1 cellular context compared by ENCODE assay signal in genomic region chr19:34171877-34172660, GRCh38.
TF ChIP-seq lines count a peak whose summit lies in the region.

TSS of gene LSM14A (plus strand) at chr19:34172504. CDS start at chr19:34172643, 139 bp downstream.

TF ChIP-seq in HepG2, 621 proteins besides CTCF, POLR2A, EP300 and RAD21 (continued from another document and continues in another):
- TF ChIP-seq IKZF4 (CRISPR knock-in tag; IDR thresholded peaks at IDR 0.05; ENCODE audit: borderline replicate concordance, low read depth, not compliant biosample characterization) (peak; percentile 35), PHF8 (CRISPR knock-in tag; IDR thresholded peaks at IDR 0.05) (peak; percentile 97), ZNF629 (CRISPR knock-in tag; conservative IDR thresholded peaks at IDR 0.05) (no peak), ZNF768 (CRISPR knock-in tag; IDR thresholded peaks at IDR 0.05) (peak; percentile 72; the same call in 1 of the 2 replicates), ZNF230 (CRISPR knock-in tag; IDR thresholded peaks at IDR 0.05) (peak; percentile 42; the same call in 1 of the 2 replicates), TGIF2 (CRISPR knock-in tag; IDR thresholded peaks at IDR 0.05) (peak; percentile 40; the same call in 1 of the 2 replicates), ZNF687 (CRISPR knock-in tag; IDR thresholded peaks at IDR 0.05) (peak; percentile 91), ZNF484 (CRISPR knock-in tag; IDR thresholded peaks at IDR 0.05; ENCODE audit: borderline replicate concordance, low read depth) (no peak), ISL2 (CRISPR knock-in tag; IDR thresholded peaks at IDR 0.05) (0 out of 2 replicates have a peak, but pooled peaks have one; percentile 25), HCFC1 (IDR thresholded peaks at IDR 0.05; ENCODE audit: low read depth, low read length) (0 out of 2 replicates have a peak, but pooled peaks have one; percentile 15), BORCS8-MEF2B (CRISPR knock-in tag; IDR thresholded peaks at IDR 0.05) (peak; percentile 63; the same call in 1 of the 2 replicates), ZNF562 (CRISPR knock-in tag; IDR thresholded peaks at IDR 0.05; ENCODE audit: borderline replicate concordance) (0 out of 2 replicates have a peak, but pooled peaks have one; percentile 60), RARG (CRISPR knock-in tag; IDR thresholded peaks at IDR 0.05; ENCODE audit: low read depth) (no peak), ATF2 (CRISPR knock-in tag; IDR thresholded peaks at IDR 0.05) (peak; percentile 36), ATF3 (CRISPR knock-in tag; IDR thresholded peaks at IDR 0.05) (peak; percentile 57), ATF7 (IDR thresholded peaks at IDR 0.05) (no peak), ATF7 (CRISPR knock-in tag; IDR thresholded peaks at IDR 0.05) (no peak), ZNF362 (CRISPR knock-in tag; IDR thresholded peaks at IDR 0.05; ENCODE audit: borderline replicate concordance) (0 out of 2 replicates have a peak, but pooled peaks have one; percentile 18), KLF6 (CRISPR knock-in tag; IDR thresholded peaks at IDR 0.05) (0 out of 2 replicates have a peak, but pooled peaks have one; percentile 68), KDM4B (CRISPR knock-in tag; IDR thresholded peaks at IDR 0.05) (peak; percentile 78), E2F2 (CRISPR knock-in tag; IDR thresholded peaks at IDR 0.05; ENCODE audit: borderline replicate concordance) (0 out of 2 replicates have a peak, but pooled peaks have one; percentile 36), UBTF (CRISPR knock-in tag; IDR thresholded peaks at IDR 0.05) (peak; percentile 54), KMT2B (CRISPR knock-in tag; IDR thresholded peaks at IDR 0.05) (peak; percentile 73; the same call in 1 of the 2 replicates), ARID2 (CRISPR knock-in tag; IDR thresholded peaks at IDR 0.05; ENCODE audit: borderline replicate concordance) (0 out of 2 replicates have a peak, but pooled peaks have one; percentile 20), ZNF30 (CRISPR knock-in tag; IDR thresholded peaks at IDR 0.05) (peak; percentile 49; the same call in 1 of the 2 replicates), ZNF136 (CRISPR knock-in tag; IDR thresholded peaks at IDR 0.05; ENCODE audit: low read depth) (0 out of 2 replicates have a peak, but pooled peaks have one; percentile 6), HOMEZ (CRISPR knock-in tag; IDR thresholded peaks at IDR 0.05; ENCODE audit: low read depth) (no peak), ARID3A (IDR thresholded peaks at IDR 0.05; ENCODE audit: low read depth, low read length) (0 out of 2 replicates have a peak, but pooled peaks have one; percentile 33), ZNF3 (CRISPR knock-in tag; IDR thresholded peaks at IDR 0.05) (0 out of 2 replicates have a peak, but pooled peaks have one; percentile 52), SP140L (CRISPR knock-in tag; IDR thresholded peaks at IDR 0.05; ENCODE audit: borderline replicate concordance) (no peak), ZBTB25 (CRISPR knock-in tag; IDR thresholded peaks at IDR 0.05) (peak; percentile 29; the same call in 1 of the 2 replicates), CREB1 (IDR thresholded peaks at IDR 0.05) (no peak), CREB1 (CRISPR knock-in tag; IDR thresholded peaks at IDR 0.05) (no peak), FOXO4 (CRISPR knock-in tag; conservative IDR thresholded peaks at IDR 0.05) (0 out of 2 replicates have a peak, but pooled peaks have one; percentile 18), TCF7 (IDR thresholded peaks at IDR 0.05; ENCODE audit: low read depth) (no peak), ZNF124 (CRISPR knock-in tag; IDR thresholded peaks at IDR 0.05) (0 out of 2 replicates have a peak, but pooled peaks have one; percentile 29), GFI1 (CRISPR knock-in tag; IDR thresholded peaks at IDR 0.05; ENCODE audit: borderline replicate concordance) (0 out of 2 replicates have a peak, but pooled peaks have one; percentile 23), CBX5 (CRISPR knock-in tag; IDR thresholded peaks at IDR 0.05; ENCODE audit: borderline replicate concordance) (peak; percentile 36; the same call in 1 of the 2 replicates), PHF20 (CRISPR knock-in tag; IDR thresholded peaks at IDR 0.05) (peak; percentile 79), AHR (CRISPR knock-in tag; IDR thresholded peaks at IDR 0.05) (0 out of 2 replicates have a peak, but pooled peaks have one; percentile 3), ZBTB7B (CRISPR knock-in tag; IDR thresholded peaks at IDR 0.05) (peak; percentile 53), ATF7-NPFF (CRISPR knock-in tag; IDR thresholded peaks at IDR 0.05; ENCODE audit: low read depth) (peak; percentile 20; the same call in 1 of the 2 replicates)
